In the genomic region with DNA sequence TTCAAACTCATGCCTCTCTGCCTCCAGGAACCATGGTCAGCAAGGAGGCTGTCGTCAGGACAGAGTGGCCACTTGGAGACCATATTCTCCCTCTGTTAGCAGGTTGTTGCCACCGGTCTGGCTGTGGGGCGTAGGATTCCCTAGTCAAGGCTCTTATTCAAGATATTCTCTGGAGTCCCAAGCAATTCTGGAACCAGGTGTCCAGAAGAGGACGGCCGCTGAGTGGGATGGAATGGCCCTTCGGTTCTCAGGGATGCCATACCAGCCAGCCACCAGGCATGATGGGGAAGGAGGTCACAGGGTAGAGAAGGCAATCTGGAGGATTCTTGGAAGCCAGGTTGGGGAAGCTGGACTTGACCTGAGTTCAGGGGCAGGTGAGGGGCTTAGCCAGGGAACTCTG, we compare ENCODE assay signal across 37 cellular contexts.
DNase-seq lines count a peak whose midpoint lies in the region; ATAC-seq, FAIRE-seq and TF ChIP-seq lines count a peak whose summit lies in the region.
"Had no signal": no experiment of that assay in that cellular context is flagged by ENCODE, and none has a peak within 500 bp of the region (broad histone marks: within the 10 kb centered on the region; RNA-seq: fewer than 3 reads in every experiment).

No MANE protein-coding gene starts in this region.

- H2BK5ac ChIP-seq in H1 (ENCODE audit: low read depth, low read length): no peak overlapping the region

- H3K4me1 Mint-ChIP-seq in endodermal cell: no peaks in the 10 kb centered on the region
- no peaks in the 10 kb centered on the region for H3K4me1 Mint-ChIP-seq in neural crest cell
- H3K4me1 Mint-ChIP-seq: B cell; CD14-positive monocyte; CD4-positive, alpha-beta memory T cell; CD4-positive, CD25-positive, alpha-beta regulatory T cell; CD8-positive, alpha-beta memory T cell had no signal

- POLR2A ChIA-PET in H1 (lab: Charles Lee; ENCODE audit: partially characterized antibody): no interaction called here

- intact Hi-C loops in posterior vena cava (cut with DNase I) (no loop called here), gastrocnemius medialis (cut with DNase I; ENCODE audit: low total_unique reads) (no loop called here)

- H3K9me3 Mint-ChIP-seq in endodermal cell (no peaks in the 10 kb centered on the region), neural crest cell (no peaks in the 10 kb centered on the region)
- H3K9me3 Mint-ChIP-seq: CD4-positive, alpha-beta T cell; CD8-positive, alpha-beta memory T cell; CD8-positive, alpha-beta T cell had no signal

- H3K27ac ChIP-seq in H1 (ENCODE audit: low read depth, low read length) (no peak overlapping the region), endodermal cell (ENCODE audit: low read depth, low read length) (no peak overlapping the region), gastrocnemius medialis (no peak overlapping the region)
- H3K27ac ChIP-seq: 22Rv1; A549; BLaER1; BLaER1 treated with 17β-estradiol and CSF1 and Interleukin-3, amounts not matched to agents 10 nM and 100 nM; C4-2B had no signal

- peak overlapping the region; percentile 15 for H3K27ac Mint-ChIP-seq in endodermal cell
- H3K27ac Mint-ChIP-seq in neural crest cell (ENCODE audit: unreplicated experiment): peak overlapping the region; percentile 4
- H3K27ac Mint-ChIP-seq: B cell; CD14-positive monocyte; CD4-positive, alpha-beta memory T cell; CD4-positive, alpha-beta T cell; CD4-positive, CD25-positive, alpha-beta regulatory T cell; CD8-positive, alpha-beta memory T cell; CD8-positive, alpha-beta T cell had no signal

- peaks cover 1% of the 10 kb centered on the region; the same call in 1 of the 2 replicates for H3K23me2 ChIP-seq in H1 (ENCODE audit: low read depth, low read length)

- H3K4me1 ChIP-seq in H1 (replicated peaks in 1 of 4; ENCODE audit: control insufficient read depth in 3 of 4, insufficient read depth in 4 of 4, low read length in 3 of 4) (peaks cover 0 to 2% (median 0%) of the 10 kb centered on the region in 4 experiments; a peak in 2 of 7 replicates), endodermal cell (ENCODE audit: control insufficient read depth, insufficient read depth, low read length) (no peaks in the 10 kb centered on the region), gastrocnemius medialis (no peaks in the 10 kb centered on the region)
- H3K4me1 ChIP-seq: A549; BE2C; BLaER1; BLaER1 treated with 17β-estradiol and CSF1 and Interleukin-3, amounts not matched to agents 10 nM and 100 nM; Caco-2 had no signal

- H4K8ac ChIP-seq in H1 (ENCODE audit: extremely low read depth, insufficient read depth, low read length): no peak overlapping the region

- TF ChIP-seq EP300 in H1 (IDR thresholded peaks at IDR 0.05; ENCODE audit: borderline replicate concordance in 1 of 2, low read depth in 2 of 2, low read length in 2 of 2): no peak

- TF ChIP-seq CTCF in H1 (IDR thresholded peaks at IDR 0.05; ENCODE audit: control extremely low read depth in 1 of 3, insufficient read depth in 1 of 3, low read depth in 1 of 3, low read length in 3 of 3): no peak
- TF ChIP-seq CTCF in endodermal cell (conservative IDR thresholded peaks at IDR 0.05): no peak
- TF ChIP-seq CTCF in neural crest cell (conservative IDR thresholded peaks at IDR 0.05): no peak
- no peak for TF ChIP-seq CTCF in gastrocnemius medialis (IDR thresholded peaks at IDR 0.05 in 4 of 5, conservative IDR thresholded peaks at IDR 0.05 in 1 of 5)

- H2BK12ac ChIP-seq in H1 (ENCODE audit: low read depth, low read length): no peak overlapping the region

- in situ Hi-C loops in gastrocnemius medialis (cut with MboI; ENCODE audit: low sequenced_read_pairs in 4 of 4): loop anchor here in 1 of 4 donors (25.0 kb wide), 1 partner anchor 103 kb away; no protein-coding TSS in a partner anchor

- 98% methylated on average over 6 of the region's 6 CpGs; no CpG with 5 or more reads in 1 of the 2 experiments for WGBS in H1 (ENCODE audit: extremely low coverage in 1 of 2, insufficient coverage in 1 of 2, insufficient read length in 1 of 2, insufficient replicate concordance in 2 of 2, low coverage in 1 of 2, low lambda C conversion rate in 2 of 2, missing lambda C conversion rate in 1 of 2), 2 experiments
- 74 to 78% methylated on average over 5 to 6 of the region's 6 CpGs for WGBS in endodermal cell (ENCODE audit: insufficient coverage in 1 of 2, insufficient read length in 1 of 2), 2 experiments

- H3K56ac ChIP-seq in H1 (replicated peaks; ENCODE audit: insufficient read length, low read depth, low read length): no peak overlapping the region

- ATAC-seq in gastrocnemius medialis (no peak), GM19023 (IDR thresholded peaks at IDR 0.05; ENCODE audit: unreplicated experiment) (no peak)
- ATAC-seq: CD8-positive, alpha-beta T cell had no signal

- H3K4me3 Mint-ChIP-seq in endodermal cell (no peak overlapping the region), neural crest cell (no peak overlapping the region)
- H3K4me3 Mint-ChIP-seq: B cell; CD14-positive monocyte; CD4-positive, alpha-beta memory T cell; CD4-positive, alpha-beta T cell; CD4-positive, CD25-positive, alpha-beta regulatory T cell; CD8-positive, alpha-beta memory T cell; CD8-positive, alpha-beta T cell had no signal

- H2AFZ ChIP-seq in H1 (ENCODE audit: low read length): no peak overlapping the region

- H3K36me3 Mint-ChIP-seq in endodermal cell (ENCODE audit: low read depth): no peaks in the 10 kb centered on the region
- H3K36me3 Mint-ChIP-seq in neural crest cell (ENCODE audit: low read depth): no peaks in the 10 kb centered on the region
- H3K36me3 Mint-ChIP-seq: CD14-positive monocyte; CD4-positive, alpha-beta memory T cell; CD4-positive, CD25-positive, alpha-beta regulatory T cell; CD8-positive, alpha-beta T cell had no signal

- H2BK15ac ChIP-seq in H1 (ENCODE audit: low read length): 0 out of 2 replicates have a peak overlapping the region, but pooled peaks have one; percentile 40

- no peak overlapping the region for H4K5ac ChIP-seq in H1 (ENCODE audit: insufficient read length, low read depth, low read length)

- no peak for TF ChIP-seq POLR2A in H1 (IDR thresholded peaks at IDR 0.05; ENCODE audit: control extremely low read depth in 1 of 2, low read depth in 2 of 2, low read length in 2 of 2)
- TF ChIP-seq POLR2A in gastrocnemius medialis (IDR thresholded peaks at IDR 0.05): no peak

- no peak overlapping the region for H3K4me3 ChIP-seq in H1 (ENCODE audit: extremely low read depth in 1 of 4, insufficient read depth in 2 of 4, low read depth in 3 of 4, low read length in 4 of 4)
- no peak overlapping the region for H3K4me3 ChIP-seq in endodermal cell (ENCODE audit: low read length)
- no peak overlapping the region for H3K4me3 ChIP-seq in gastrocnemius medialis
- H3K4me3 ChIP-seq: A549; BLaER1; BLaER1 treated with 17β-estradiol and CSF1 and Interleukin-3, amounts not matched to agents 10 nM and 100 nM had no signal

- no peak overlapping the region for H3K23ac ChIP-seq in H1 (ENCODE audit: insufficient read length)

- CTCF ChIA-PET in H1 (lab: Charles Lee; ENCODE audit: partially characterized antibody): interaction anchor here (1.2 to 1.8 kb wide), 2 partner anchors 23 to 31 kb away, joined by 3 to 6 read pairs; no protein-coding TSS in a partner anchor

- H4K91ac ChIP-seq in H1 (replicated peaks; ENCODE audit: insufficient read length, low read length): no peak overlapping the region

- no peaks in the 10 kb centered on the region; a peak in 1 of 7 replicates for H3K27me3 ChIP-seq in H1 (replicated peaks in 1 of 4; ENCODE audit: control insufficient read depth in 3 of 4, extremely low read depth in 1 of 4, insufficient read depth in 3 of 4, low read length in 3 of 4)
- H3K27me3 ChIP-seq in endodermal cell (ENCODE audit: control insufficient read depth, insufficient read depth, low read length, poor library complexity, severe bottlenecking): no peaks in the 10 kb centered on the region
- H3K27me3 ChIP-seq in gastrocnemius medialis: peaks cover 0 to 3% (median 3%) of the 10 kb centered on the region in 3 donors
- H3K27me3 ChIP-seq: BE2C had no signal

- H2BK20ac ChIP-seq in H1 (ENCODE audit: low read length): no peak overlapping the region

- no peak for TF ChIP-seq RAD21 in H1 (IDR thresholded peaks at IDR 0.05 in 1 of 2, conservative IDR thresholded peaks at IDR 0.05 in 1 of 2; ENCODE audit: low read depth in 2 of 2, low read length in 2 of 2)

- H3K27me3 Mint-ChIP-seq in endodermal cell (ENCODE audit: insufficient read depth) (peaks cover 22% of the 10 kb centered on the region), neural crest cell (ENCODE audit: low read depth) (peaks cover 41% of the 10 kb centered on the region)

- no peaks in the 10 kb centered on the region for H3K79me2 ChIP-seq in H1 (ENCODE audit: control insufficient read depth in 1 of 2, insufficient read depth in 2 of 2, low read length in 2 of 2)

- no peak overlapping the region for H3K14ac ChIP-seq in H1 (ENCODE audit: insufficient read length)

- H3K9ac ChIP-seq in H1 (replicated peaks in 1 of 4; ENCODE audit: extremely low read depth in 1 of 4, low read depth in 3 of 4, low read length in 3 of 4) (no peak overlapping the region), endodermal cell (ENCODE audit: extremely low read depth, low read length, poor library complexity, severe bottlenecking) (no peak overlapping the region)
- H3K9ac ChIP-seq: BLaER1; BLaER1 treated with 17β-estradiol and CSF1 and Interleukin-3, amounts not matched to agents 10 nM and 100 nM had no signal

- H3K18ac ChIP-seq in H1 (ENCODE audit: extremely low read depth, low read length): no peak overlapping the region

- no peak overlapping the region for H3K4ac ChIP-seq in H1 (replicated peaks; ENCODE audit: insufficient read length, low read depth, low read length)

- H2AK5ac ChIP-seq in H1 (ENCODE audit: low read depth, low read length): no peak overlapping the region

- H3K79me1 ChIP-seq in H1 (ENCODE audit: low read depth, low read length): no peaks in the 10 kb centered on the region

- FAIRE-seq in H1 (lab: Jason Lieb, UNC) (no peak), RCC 7860 (lab: Jason Lieb, UNC) (no peak)
- FAIRE-seq: A204.1, A549, D721Med had no signal

- H2BK120ac ChIP-seq in H1 (replicated peaks; ENCODE audit: low read depth, low read length): no peak overlapping the region

- H3K9me3 ChIP-seq in H1 (ENCODE audit: insufficient read depth in 2 of 2, low read depth in 1 of 2, low read length in 1 of 2): no peaks in the 10 kb centered on the region
- H3K9me3 ChIP-seq in endodermal cell (ENCODE audit: control insufficient read depth, low read length): no peaks in the 10 kb centered on the region
- H3K9me3 ChIP-seq in gastrocnemius medialis: no peaks in the 10 kb centered on the region
- H3K9me3 ChIP-seq: A549; BE2C; BLaER1; BLaER1 treated with 17β-estradiol and CSF1 and Interleukin-3, amounts not matched to agents 10 nM and 100 nM; Caco-2 had no signal

- no peak overlapping the region for H3K4me2 ChIP-seq in H1 (ENCODE audit: insufficient read depth in 1 of 2, low read depth in 2 of 2, low read length in 2 of 2)
- H3K4me2 ChIP-seq: A549; BLaER1; BLaER1 treated with 17β-estradiol and CSF1 and Interleukin-3, amounts not matched to agents 10 nM and 100 nM had no signal

- no peaks in the 10 kb centered on the region for H4K20me1 ChIP-seq in H1 (replicated peaks in 1 of 2; ENCODE audit: control insufficient read depth in 1 of 2, insufficient read depth in 2 of 2, low read length in 2 of 2)
- H4K20me1 ChIP-seq: BLaER1; BLaER1 treated with 17β-estradiol and CSF1 and Interleukin-3, amounts not matched to agents 10 nM and 100 nM had no signal

- DNase-seq in H1 (ENCODE audit: low read depth in 1 of 2, low spot score in 2 of 2) (no peak), endodermal cell (no peak), neural crest cell (ENCODE audit: low read depth, low spot score) (no peak), posterior vena cava (ENCODE audit: low spot score) (peak; percentile 60), gastrocnemius medialis (no peak), kidney tubule cell (ENCODE audit: low spot score) (no peak), RCC 7860 (ENCODE audit: low spot score) (no peak)
- DNase-seq: 8988T; ACHN; AML-193; BE2C; C1 segment of cervical spinal cord; Caco-2; Calu3; CD4-positive, alpha-beta memory T cell; CD4-positive, alpha-beta T cell; CD4-positive, CD25-positive, alpha-beta regulatory T cell; CD8-positive, alpha-beta memory T cell; CD8-positive, alpha-beta T cell; COR-L47; DMS 273 treated with DMSO at 0.1 percent for 48 hours; DMS153; DMS53; DMS79; DMS79 treated with DMSO at 0.1 percent for 48 hours; DND-41; EL had no signal

- H3K36me3 ChIP-seq in H1 (ENCODE audit: control insufficient read depth in 2 of 4, insufficient read depth in 4 of 4, low read length in 3 of 4) (no peaks in the 10 kb centered on the region), endodermal cell (ENCODE audit: control insufficient read depth, insufficient read depth, low read length) (no peaks in the 10 kb centered on the region), gastrocnemius medialis (no peaks in the 10 kb centered on the region)
- H3K36me3 ChIP-seq: BE2C; BLaER1; BLaER1 treated with 17β-estradiol and CSF1 and Interleukin-3, amounts not matched to agents 10 nM and 100 nM had no signal
